In genomic region chr12:75635606-75636444, GRCh38 we compare ENCODE assay signal across 10 cellular contexts.
A peak's percentile ranks its signal among the peaks of the same experiment; 100 is the strongest.
DNase-seq lines count a peak whose midpoint lies in the region; ATAC-seq, FAIRE-seq and TF ChIP-seq lines count a peak whose summit lies in the region.
"Had no signal": no experiment of that assay in that cellular context is flagged by ENCODE, and none has a peak within 500 bp of the region (broad histone marks: within the 10 kb centered on the region; RNA-seq: fewer than 3 reads in every experiment).

No MANE protein-coding gene starts in this region.

- no peaks in the 10 kb centered on the region for H3K9me3 Mint-ChIP-seq in HFFc6

- H3K9me1 ChIP-seq in keratinocyte (ENCODE audit: control insufficient read depth, extremely low read depth, insufficient read depth, low read length): no peaks in the 10 kb centered on the region

- peak; percentile 22 for DNase-seq in GM10248 (ENCODE audit: extremely low spot score)
- peak; percentile 91 for DNase-seq in HFFc6
- no peak for DNase-seq in T-helper 17 cell
- DNase-seq in keratinocyte (ENCODE audit: low read depth, low spot score): no peak
- DNase-seq in effector memory CD4-positive, alpha-beta T cell: no peak
- DNase-seq in mesenteric fat pad (ENCODE audit: low spot score): no peak
- no peak for DNase-seq in DMS153 treated with DMSO at 0.1 percent for 48 hours (lab: John Stamatoyannopoulos, UW; ENCODE audit: unreplicated experiment)

- no peak overlapping the region for H3K9ac ChIP-seq in keratinocyte (ENCODE audit: control insufficient read depth, extremely low read depth, insufficient read depth, low read length)

- peak overlapping the region; percentile 47 for H3K4me3 Mint-ChIP-seq in HFFc6
- no peak overlapping the region for H3K4me3 Mint-ChIP-seq in T-helper 17 cell

- H3K4me2 ChIP-seq in keratinocyte (ENCODE audit: control insufficient read depth, extremely low read depth, insufficient read depth, low read depth, low read length): no peak overlapping the region

- no peaks in the 10 kb centered on the region for H3K79me2 ChIP-seq in keratinocyte (ENCODE audit: control insufficient read depth, insufficient read depth, low read length)

- FAIRE-seq in keratinocyte (lab: Jason Lieb, UNC): peak; percentile 81

- peaks cover 24% of the 10 kb centered on the region for H3K4me1 ChIP-seq in keratinocyte (ENCODE audit: control insufficient read depth, extremely low read depth, insufficient read depth, low read length)
- H3K4me1 ChIP-seq in effector memory CD4-positive, alpha-beta T cell (ENCODE audit: control insufficient read depth, insufficient read depth, low read length, poor library complexity, severe bottlenecking): no peaks in the 10 kb centered on the region

- ATAC-seq in T-helper 17 cell (peak; percentile 78), HG03469 (IDR thresholded peaks at IDR 0.05; ENCODE audit: unreplicated experiment) (no peak)

- H3K27ac Mint-ChIP-seq in HFFc6 (peak overlapping the region; percentile 70), T-helper 17 cell (no peak overlapping the region)

- no peak overlapping the region for H2AFZ ChIP-seq in keratinocyte (ENCODE audit: control insufficient read depth, low read length)

- H3K4me1 Mint-ChIP-seq in HFFc6 (ENCODE audit: low read depth) (peaks cover 51% of the 10 kb centered on the region), T-helper 17 cell (peaks cover 12% of the 10 kb centered on the region)

- H3K9me3 ChIP-seq in T-helper 17 cell (ENCODE audit: control insufficient read depth, low read length, poor library complexity, severe bottlenecking): no peaks in the 10 kb centered on the region
- no peaks in the 10 kb centered on the region for H3K9me3 ChIP-seq in keratinocyte (ENCODE audit: control insufficient read depth, low read depth, low read length)
- H3K9me3 ChIP-seq in effector memory CD4-positive, alpha-beta T cell (ENCODE audit: control insufficient read depth, low read length): no peaks in the 10 kb centered on the region

- no peak overlapping the region for H3K27ac ChIP-seq in keratinocyte (ENCODE audit: control insufficient read depth, insufficient read depth, low read length)
- H3K27ac ChIP-seq in effector memory CD4-positive, alpha-beta T cell (ENCODE audit: insufficient read depth, low read length, poor library complexity, severe bottlenecking): no peak overlapping the region
- H3K27ac ChIP-seq: cardiac muscle cell, HL-60 had no signal

- CTCF ChIA-PET in GM10248 (lab: Yijun Ruan, JAX): no interaction called here

- H3K36me3 ChIP-seq in keratinocyte (ENCODE audit: control insufficient read depth in 2 of 2, extremely low read depth in 1 of 2, insufficient read depth in 2 of 2, low read length in 2 of 2): no peaks in the 10 kb centered on the region
- no peaks in the 10 kb centered on the region for H3K36me3 ChIP-seq in effector memory CD4-positive, alpha-beta T cell (ENCODE audit: control insufficient read depth, insufficient read depth, low read length)
- H3K36me3 ChIP-seq: cardiac muscle cell had no signal

- no peaks in the 10 kb centered on the region for H3K27me3 ChIP-seq in keratinocyte (ENCODE audit: control insufficient read depth, extremely low read depth, insufficient read depth, low read length)
- H3K27me3 ChIP-seq in effector memory CD4-positive, alpha-beta T cell (replicated peaks; ENCODE audit: control insufficient read depth, insufficient read depth, low read length, poor library complexity, severe bottlenecking): no peaks in the 10 kb centered on the region
- H3K27me3 ChIP-seq: cardiac muscle cell had no signal

- H3K4me3 ChIP-seq in keratinocyte (ENCODE audit: control insufficient read depth in 2 of 3, extremely low read depth in 1 of 3, insufficient read depth in 2 of 3, low read depth in 1 of 3, low read length in 3 of 3): no peak overlapping the region
- no peak overlapping the region for H3K4me3 ChIP-seq in effector memory CD4-positive, alpha-beta T cell (ENCODE audit: insufficient read depth, low read depth, low read length, poor library complexity, severe bottlenecking)
- H3K4me3 ChIP-seq: cardiac muscle cell had no signal

- H3K36me3 Mint-ChIP-seq in HFFc6 (ENCODE audit: low read depth) (no peaks in the 10 kb centered on the region), T-helper 17 cell (ENCODE audit: low read depth) (no peaks in the 10 kb centered on the region)

- H4K20me1 ChIP-seq in keratinocyte (ENCODE audit: control insufficient read depth, extremely low read depth, insufficient read depth, low read length): no peaks in the 10 kb centered on the region

- H3K27me3 Mint-ChIP-seq in HFFc6 (ENCODE audit: insufficient read depth) (no peaks in the 10 kb centered on the region), T-helper 17 cell (peaks cover 5% of the 10 kb centered on the region)

- TF ChIP-seq CTCF in GM10248 (IDR thresholded peaks at IDR 0.05; ENCODE audit: control extremely low read depth, extremely low read depth, low read depth, missing control alignments) (no peak), HFFc6 (IDR thresholded peaks at IDR 0.05) (no peak), keratinocyte (optimal IDR thresholded peaks at IDR 0.05 in 1 of 3, IDR thresholded peaks at IDR 0.05 in 1 of 3, conservative IDR thresholded peaks at IDR 0.05 in 1 of 3; ENCODE audit: extremely low read depth in 1 of 3, insufficient read depth in 2 of 3, low read length in 3 of 3) (no peak)

- dilution Hi-C loops in keratinocyte (cut with MboI; ENCODE audit: extremely low pct_ligation_motif_present, low sequenced_read_pairs): no loop called here

- POLR2A ChIA-PET in GM10248 (lab: Yijun Ruan, JAX): no interaction called here

Comparison
In these comparisons a context has a peak if more than half of its experiments do, and no peak if none do; other contexts are left out.
1. DNase-seq: peak in GM10248 (single experiment) and HFFc6 (single experiment); none in T-helper 17 cell (0 of 3), keratinocyte (single experiment), effector memory CD4-positive, alpha-beta T cell (0 of 3), mesenteric fat pad (single experiment) and DMS153 treated with DMSO at 0.1 percent for 48 hours (single experiment).